Comparison of ENCODE assay signal across 9 cellular contexts in genomic region chr20:47487175-47487917, GRCh38. TPM values are rescaled to one million over a fixed set of nuclear protein-coding genes. Genes with fewer than 3 reads are reported as not detected.
A peak's percentile ranks its signal among the peaks of the same experiment; 100 is the strongest.
DNase-seq lines count a peak whose midpoint lies in the region; ATAC-seq, FAIRE-seq and TF ChIP-seq lines count a peak whose summit lies in the region.
"Had no signal": no experiment of that assay in that cellular context is flagged by ENCODE, and none has a peak within 500 bp of the region (broad histone marks: within the 10 kb centered on the region; RNA-seq: fewer than 3 reads in every experiment).

No MANE protein-coding gene starts in this region.

- peak; percentile 58 for ATAC-seq in HG03095 (IDR thresholded peaks at IDR 0.05; ENCODE audit: unreplicated experiment)

- no peak for DNase-seq in GM19239 (ENCODE audit: insufficient read length, low spot score)
- DNase-seq in T-helper 2 cell, result peak in 3 of 5 experiments; percentile 34 to 98 (median 77)
- peak; percentile 44 for DNase-seq in choroid plexus epithelial cell (ENCODE audit: low read depth)
- DNase-seq in stimulated activated CD4-positive, alpha-beta T cell treated with anti-CD3 and anti-CD28 coated beads, Interleukin-2, amount 100 ng/mL, for 48 hours, result peak; percentile 50 to 51
- DNase-seq in frontal cortex (ENCODE audit: low spot score in 2 of 2), result no peak
- DNase-seq in dedifferentiated amniotic fluid mesenchymal stem cell (ENCODE audit: extremely low spot score), result no peak
- DNase-seq in 8988T, result no peak

- TF ChIP-seq CTCF in choroid plexus epithelial cell (conservative IDR thresholded peaks at IDR 0.05; ENCODE audit: low read depth, low read length), result no peak

- peak; percentile 97 for FAIRE-seq in GM19239 (lab: Jason Lieb, UNC)
- no peak for FAIRE-seq in frontal cortex (lab: Jason Lieb, UNC)
- FAIRE-seq: TTC549 had no signal

- no peak overlapping the region for H3K4me3 ChIP-seq in choroid plexus epithelial cell (ENCODE audit: low read depth, low read length)

RNA-seq across cellular contexts. Expression of gene NCOA3, which starts 14.3 kb away (rescaled TPM):
- total RNA-seq in frontal cortex, result 42.0 TPM

Comparison
In these comparisons a context has a peak if more than half of its experiments do, and no peak if none do; other contexts are left out.
1. DNase-seq: peak in T-helper 2 cell (3 of 5), choroid plexus epithelial cell (single experiment) and stimulated activated CD4-positive, alpha-beta T cell treated with anti-CD3 and anti-CD28 coated beads, Interleukin-2, amount 100 ng/mL, for 48 hours (2 of 2); none in GM19239 (single experiment), frontal cortex (0 of 2), dedifferentiated amniotic fluid mesenchymal stem cell (single experiment) and 8988T (single experiment).